Comparison of ENCODE assay signal across 22 cellular contexts in genomic region chrX:123340691-123341090, GRCh38.
DNase-seq lines count a peak whose midpoint lies in the region; ATAC-seq and TF ChIP-seq lines count a peak whose summit lies in the region.
"Had no signal": no experiment of that assay in that cellular context is flagged by ENCODE, and none has a peak within 500 bp of the region (broad histone marks: within the 10 kb centered on the region; RNA-seq: fewer than 3 reads in every experiment).

No MANE protein-coding gene starts in this region.

- peak; percentile 54 for ATAC-seq in HG02885 (IDR thresholded peaks at IDR 0.05; ENCODE audit: poor library complexity, unreplicated experiment)
- no peak for ATAC-seq in GM21447 (IDR thresholded peaks at IDR 0.05; ENCODE audit: unreplicated experiment)
- ATAC-seq: natural killer cell had no signal

- H2AFZ ChIP-seq in neural progenitor cell (replicated peaks) = no peak overlapping the region

- peaks cover 3% of the 10 kb centered on the region for H3K27me3 ChIP-seq in adipocyte (replicated peaks; ENCODE audit: control insufficient read depth, insufficient read depth, low read length)
- H3K27me3 ChIP-seq in neural progenitor cell = no peaks in the 10 kb centered on the region

- H4K20me1 ChIP-seq in neural progenitor cell (ENCODE audit: low read depth) = no peaks in the 10 kb centered on the region

- H3K4me1 Mint-ChIP-seq in neural progenitor cell = peaks cover 16% of the 10 kb centered on the region
- H3K4me1 Mint-ChIP-seq: natural killer cell had no signal

- H3K79me2 ChIP-seq in neural progenitor cell (ENCODE audit: low read depth) = no peaks in the 10 kb centered on the region

- no peaks in the 10 kb centered on the region for H3K36me3 ChIP-seq in adipocyte (ENCODE audit: control insufficient read depth, insufficient read depth, low read length, severe bottlenecking)
- no peaks in the 10 kb centered on the region for H3K36me3 ChIP-seq in neural progenitor cell
- H3K36me3 ChIP-seq: WERI-Rb-1 had no signal

- H3K9me3 Mint-ChIP-seq in neural progenitor cell = no peaks in the 10 kb centered on the region
- H3K9me3 Mint-ChIP-seq: brain, natural killer cell had no signal

- H3K9ac ChIP-seq in adipocyte (ENCODE audit: low read length) (no peak overlapping the region), neural progenitor cell (no peak overlapping the region)
- H3K9ac ChIP-seq: KMS-11 had no signal

- H3K4me3 ChIP-seq in adipocyte (ENCODE audit: low read length) = no peak overlapping the region
- H3K4me3 ChIP-seq in neural progenitor cell = no peak overlapping the region

- no peak overlapping the region for H3K4me2 ChIP-seq in neural progenitor cell
- H3K4me2 ChIP-seq: KMS-11 had no signal

- no peaks in the 10 kb centered on the region for H3K27me3 Mint-ChIP-seq in neural progenitor cell (ENCODE audit: insufficient read depth, low read depth)
- H3K27me3 Mint-ChIP-seq: brain had no signal

- no peak overlapping the region for H3K27ac Mint-ChIP-seq in neural progenitor cell
- H3K27ac Mint-ChIP-seq: brain, natural killer cell had no signal

- no peak overlapping the region for H3K27ac ChIP-seq in neural progenitor cell
- H3K27ac ChIP-seq: HL-60, KMS-11, WERI-Rb-1 had no signal

- no peaks in the 10 kb centered on the region for H3K36me3 Mint-ChIP-seq in neural progenitor cell
- H3K36me3 Mint-ChIP-seq: brain, natural killer cell had no signal

- DNase-seq in GM04503 (ENCODE audit: low read depth) (peak; percentile 21), adipocyte (ENCODE audit: low read depth) (peak; percentile 60), neural progenitor cell (ENCODE audit: low spot score) (peak; percentile 28)
- DNase-seq in activated T-cell treated with anti-CD3 and anti-CD28 coated beads, Interleukin-2, amount 50 U/mL, for 48 hours = no peak
- DNase-seq in effector CD8-positive, alpha-beta T cell (lab: John Stamatoyannopoulos, UW) = no peak
- DNase-seq in stimulated activated CD4-positive, alpha-beta T cell treated with anti-CD3 and anti-CD28 coated beads, Interleukin-2, amount 100 ng/mL, for 24 hours = no peak
- DNase-seq: activated CD8-positive, alpha-beta memory T cell treated with anti-CD3 and anti-CD28 coated beads, Interleukin-2, amount 50 U/mL, for 4 hours; activated naive CD4-positive, alpha-beta T cell treated with anti-CD3 and anti-CD28 coated beads, Interleukin-2, amount 50 U/mL, for 16 hours; EL; foreskin melanocyte; mammary epithelial cell; natural killer cell; NCI-H1694; NCI-H526 treated with DMSO at 0.1 percent for 48 hours; substantia nigra; SW 1271; WERI-Rb-1 had no signal

- peaks cover 19% of the 10 kb centered on the region for H3K4me1 ChIP-seq in adipocyte (ENCODE audit: control insufficient read depth, insufficient read depth, low read length)
- peaks cover 22% of the 10 kb centered on the region for H3K4me1 ChIP-seq in neural progenitor cell

- no peaks in the 10 kb centered on the region for H3F3A ChIP-seq in neural progenitor cell (ENCODE audit: low read depth)

- no peaks in the 10 kb centered on the region for H3K9me3 ChIP-seq in adipocyte (ENCODE audit: control insufficient read depth, low read length)
- H3K9me3 ChIP-seq in neural progenitor cell (ENCODE audit: low read depth) = no peaks in the 10 kb centered on the region

- H3K4me3 Mint-ChIP-seq in neural progenitor cell = no peak overlapping the region
- H3K4me3 Mint-ChIP-seq: brain, natural killer cell had no signal

- no peak for TF ChIP-seq CTCF in neural progenitor cell (IDR thresholded peaks at IDR 0.05)

Comparison
In these comparisons a context has a peak if more than half of its experiments do, and no peak if none do; other contexts are left out.
1. DNase-seq: peak in GM04503 (single experiment), adipocyte (single experiment) and neural progenitor cell (single experiment); none in activated T-cell treated with anti-CD3 and anti-CD28 coated beads, Interleukin-2, amount 50 U/mL, for 48 hours (0 of 2), effector CD8-positive, alpha-beta T cell (single experiment) and stimulated activated CD4-positive, alpha-beta T cell treated with anti-CD3 and anti-CD28 coated beads, Interleukin-2, amount 100 ng/mL, for 24 hours (0 of 2).